31 cellular contexts compared by ENCODE assay signal in the genomic region with DNA sequence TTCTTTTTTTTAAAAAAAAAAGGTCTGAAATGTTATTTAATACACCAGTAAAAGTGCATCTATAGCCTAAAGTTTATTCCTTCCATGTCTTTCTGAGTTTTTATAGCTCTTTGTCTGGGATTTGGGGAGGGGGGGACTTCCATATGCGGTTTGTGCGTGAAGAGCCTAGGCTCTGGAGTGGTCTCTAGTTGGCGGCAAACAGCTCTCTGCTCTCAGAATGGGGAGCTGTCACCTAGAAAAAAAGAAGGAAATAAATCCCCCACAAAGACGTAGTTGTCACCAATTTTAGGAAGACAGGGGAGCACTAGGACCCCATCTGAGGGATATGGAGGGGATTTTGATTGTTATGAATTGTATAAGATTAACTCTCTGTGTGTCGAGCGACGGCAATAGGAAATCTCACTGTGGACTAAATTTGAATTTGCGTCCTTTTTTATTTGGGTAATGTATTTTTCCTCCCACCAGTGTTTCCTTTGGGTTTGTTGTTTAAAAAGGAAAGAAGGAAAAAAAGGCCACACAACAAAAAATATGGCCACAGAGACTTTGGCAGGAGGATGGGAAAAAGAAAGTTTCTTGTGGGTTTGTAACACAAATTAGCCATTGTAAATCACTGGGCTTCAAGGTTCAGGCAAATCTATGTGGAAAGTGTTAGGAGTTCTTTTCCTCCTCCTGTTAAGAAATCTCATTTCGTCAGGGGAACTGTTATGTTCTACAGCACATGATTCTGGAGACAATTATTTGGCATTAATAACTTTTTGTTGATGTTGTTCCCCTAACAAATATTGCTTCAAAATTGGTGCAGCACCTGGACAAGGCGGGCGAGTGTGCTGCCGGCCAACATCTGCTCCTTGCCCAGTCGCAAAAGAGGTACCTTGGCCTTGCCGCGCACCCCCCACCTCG. TPM values are rescaled to one million over a fixed set of nuclear protein-coding genes. Genes with fewer than 3 reads are reported as not detected.
DNase-seq lines count a peak whose midpoint lies in the region; ATAC-seq and TF ChIP-seq lines count a peak whose summit lies in the region.
"Had no signal": no experiment of that assay in that cellular context is flagged by ENCODE, and none has a peak within 500 bp of the region (broad histone marks: within the 10 kb centered on the region; RNA-seq: fewer than 3 reads in every experiment).

No MANE protein-coding gene starts in this region.

- no peak overlapping the region for H2BK120ac ChIP-seq in neuronal stem cell (ENCODE audit: low read depth, low read length)

- no peak overlapping the region for H3K27ac Mint-ChIP-seq in activated T-helper 1 cell treated with anti-CD3 and anti-CD28 coated beads, Interleukin-12 subunit alpha, Interleukin-12 subunit beta, Interleukin-2, Interleukin-4 antibody, amounts not matched to agents 30 ng/mL and 10 ng/mL and 1 ng/mL, durations not matched to agents 14 hours and 24 hours and 36 hours
- H3K27ac Mint-ChIP-seq: activated CD8-positive, alpha-beta T cell treated with anti-CD3 and anti-CD28 coated beads for 36 hours; mesothelial cell of epicardium; stimulated activated effector memory CD8-positive, alpha-beta T cell treated with anti-CD3 and anti-CD28 coated beads, Interleukin-12 subunit alpha, Interleukin-12 subunit beta, amount 100 ng/mL, for 72 hours; T-helper 17 cell had no signal

- no peak overlapping the region for H3K23ac ChIP-seq in neuronal stem cell (ENCODE audit: low read depth, low read length, poor library complexity)

- peak overlapping the region; percentile 81 for H2AK5ac ChIP-seq in neuronal stem cell (ENCODE audit: low read depth, low read length)

- H3K4me3 ChIP-seq in HUES6 (ENCODE audit: low read depth, low read length) (peak overlapping the region; percentile 43), iPS-20b (ENCODE audit: low read length) (peak overlapping the region; percentile 74; the same call in 1 of the 2 replicates), neuronal stem cell (ENCODE audit: low read length in 2 of 2) (peak overlapping the region in 1 of 2 donors; percentile 99), coronary artery (no peak overlapping the region), psoas muscle (no peak overlapping the region)
- H3K4me3 ChIP-seq: body of pancreas, right lobe of liver, suprapubic skin had no signal

- H3K9me3 ChIP-seq in HUES6 (ENCODE audit: control insufficient read depth, insufficient read depth, low read depth, low read length), result no peaks in the 10 kb centered on the region
- no peaks in the 10 kb centered on the region for H3K9me3 ChIP-seq in iPS-20b (ENCODE audit: insufficient read depth, low read depth, low read length)
- no peaks in the 10 kb centered on the region for H3K9me3 ChIP-seq in neuronal stem cell (replicated peaks in 1 of 2; ENCODE audit: control insufficient read depth in 2 of 2, insufficient read depth in 1 of 2, low read depth in 1 of 2, low read length in 2 of 2)
- no peaks in the 10 kb centered on the region for H3K9me3 ChIP-seq in psoas muscle
- H3K9me3 ChIP-seq: body of pancreas, right lobe of liver, suprapubic skin had no signal

- H4K8ac ChIP-seq in neuronal stem cell (ENCODE audit: low read depth, low read length), result no peak overlapping the region

- H3K4me2 ChIP-seq in neuronal stem cell (ENCODE audit: insufficient read depth, low read length, poor library complexity, severe bottlenecking), result peak overlapping the region; percentile 47

- peak overlapping the region; percentile 88 for H3K18ac ChIP-seq in neuronal stem cell (ENCODE audit: low read length)

- no peak overlapping the region for H3K4ac ChIP-seq in neuronal stem cell (ENCODE audit: low read length)

- H2AFZ ChIP-seq in neuronal stem cell (ENCODE audit: low read length), result no peak overlapping the region
- H2AFZ ChIP-seq: parathyroid adenoma had no signal

- no peak overlapping the region for H3K27ac ChIP-seq in HUES6 (ENCODE audit: low read depth, low read length)
- peak overlapping the region; percentile 69 for H3K27ac ChIP-seq in cingulate gyrus (ENCODE audit: low read depth, low read length)
- no peak overlapping the region for H3K27ac ChIP-seq in iPS-20b (ENCODE audit: low read length)
- no peak overlapping the region for H3K27ac ChIP-seq in neuronal stem cell (replicated peaks; ENCODE audit: low read length)
- H3K27ac ChIP-seq in coronary artery, result no peak overlapping the region
- H3K27ac ChIP-seq in psoas muscle, result no peak overlapping the region
- H3K27ac ChIP-seq: body of pancreas, parathyroid adenoma, right lobe of liver, suprapubic skin had no signal

- H3K36me3 ChIP-seq in HUES6 (ENCODE audit: control insufficient read depth, insufficient read depth, low read length) (no peaks in the 10 kb centered on the region), iPS-20b (ENCODE audit: insufficient read depth, low read depth, low read length) (no peaks in the 10 kb centered on the region), neuronal stem cell (replicated peaks in 1 of 2; ENCODE audit: control insufficient read depth in 2 of 2, insufficient read depth in 2 of 2, low read length in 2 of 2) (peaks cover 0 to 92% of the 10 kb centered on the region in 2 donors), psoas muscle (ENCODE audit: insufficient read depth in 1 of 2, low read depth in 1 of 2) (no peaks in the 10 kb centered on the region)
- H3K36me3 ChIP-seq: right lobe of liver, suprapubic skin had no signal

- no peak overlapping the region for H2BK12ac ChIP-seq in neuronal stem cell (ENCODE audit: low read length)

- H3K4me3 Mint-ChIP-seq in activated T-helper 1 cell treated with anti-CD3 and anti-CD28 coated beads, Interleukin-12 subunit alpha, Interleukin-12 subunit beta, Interleukin-2, Interleukin-4 antibody, amounts not matched to agents 30 ng/mL and 10 ng/mL and 1 ng/mL, durations not matched to agents 14 hours and 24 hours and 36 hours, result no peak overlapping the region
- H3K4me3 Mint-ChIP-seq: activated CD8-positive, alpha-beta T cell treated with anti-CD3 and anti-CD28 coated beads for 36 hours; mesothelial cell of epicardium; stimulated activated effector memory CD8-positive, alpha-beta T cell treated with anti-CD3 and anti-CD28 coated beads, Interleukin-12 subunit alpha, Interleukin-12 subunit beta, amount 100 ng/mL, for 72 hours had no signal

- H3K9me3 Mint-ChIP-seq in activated T-helper 1 cell treated with anti-CD3 and anti-CD28 coated beads, Interleukin-12 subunit alpha, Interleukin-12 subunit beta, Interleukin-2, Interleukin-4 antibody, amounts not matched to agents 30 ng/mL and 10 ng/mL and 1 ng/mL, durations not matched to agents 14 hours and 24 hours and 36 hours, result no peaks in the 10 kb centered on the region
- H3K9me3 Mint-ChIP-seq: activated CD8-positive, alpha-beta T cell treated with anti-CD3 and anti-CD28 coated beads for 36 hours; mesothelial cell of epicardium; stimulated activated effector memory CD8-positive, alpha-beta T cell treated with anti-CD3 and anti-CD28 coated beads, Interleukin-12 subunit alpha, Interleukin-12 subunit beta, amount 100 ng/mL, for 72 hours had no signal

- H3K27me3 ChIP-seq in HUES6 (ENCODE audit: control insufficient read depth, insufficient read depth, low read length), result peaks cover 100% of the 10 kb centered on the region
- H3K27me3 ChIP-seq in iPS-20b (ENCODE audit: insufficient read depth, low read length), result peaks cover 99% of the 10 kb centered on the region
- peaks cover 0 to 34% (median 16%) of the 10 kb centered on the region in 3 experiments for H3K27me3 ChIP-seq in neuronal stem cell (ENCODE audit: control insufficient read depth in 3 of 3, insufficient read depth in 3 of 3, low read depth in 1 of 3, low read length in 3 of 3)
- peaks cover 2 to 100% (median 26%) of the 10 kb centered on the region in 3 donors for H3K27me3 ChIP-seq in psoas muscle (ENCODE audit: insufficient read depth in 3 of 3, low read length in 2 of 3)

- no peak for ATAC-seq in psoas muscle
- ATAC-seq: activated CD8-positive, alpha-beta T cell treated with anti-CD3 and anti-CD28 coated beads for 36 hours; body of pancreas; left lobe of liver; naive thymus-derived CD4-positive, alpha-beta T cell; right lobe of liver; stimulated activated effector memory CD8-positive, alpha-beta T cell treated with anti-CD3 and anti-CD28 coated beads, Interleukin-12 subunit alpha, Interleukin-12 subunit beta, amount 100 ng/mL, for 72 hours; T-helper 17 cell had no signal

- H4K91ac ChIP-seq in neuronal stem cell (ENCODE audit: low read depth, low read length, poor library complexity), result no peak overlapping the region

- TF ChIP-seq CTCF in coronary artery (IDR thresholded peaks at IDR 0.05), result no peak
- TF ChIP-seq CTCF in psoas muscle (IDR thresholded peaks at IDR 0.05), result no peak

- no peak overlapping the region for H2BK15ac ChIP-seq in neuronal stem cell (ENCODE audit: low read length)

- H3K9ac ChIP-seq in HUES6 (ENCODE audit: low read length) (no peak overlapping the region), iPS-20b (ENCODE audit: low read depth, low read length) (peak overlapping the region; percentile 38; the same call in 1 of the 2 replicates), neuronal stem cell (ENCODE audit: low read depth, low read length, poor library complexity) (peak overlapping the region; percentile 53)
- H3K9ac ChIP-seq: parathyroid adenoma had no signal

- intact Hi-C loops in psoas muscle (cut with DNase I), result loop anchor here in 1 of 2 donors (10.0 kb wide), 1 partner anchor 283 kb away; no protein-coding TSS in a partner anchor
- intact Hi-C loops in activated T-helper 1 cell treated with anti-CD3 and anti-CD28 coated beads, Interleukin-12 subunit alpha, Interleukin-12 subunit beta, Interleukin-2, Interleukin-4 antibody, amounts not matched to agents 30 ng/mL and 10 ng/mL and 1 ng/mL, durations not matched to agents 14 hours and 24 hours and 36 hours (cut with micrococcal nuclease), result no loop called here

- no peaks in the 10 kb centered on the region for H3K79me1 ChIP-seq in neuronal stem cell (ENCODE audit: low read depth, low read length)

- H3K4me1 Mint-ChIP-seq in activated T-helper 1 cell treated with anti-CD3 and anti-CD28 coated beads, Interleukin-12 subunit alpha, Interleukin-12 subunit beta, Interleukin-2, Interleukin-4 antibody, amounts not matched to agents 30 ng/mL and 10 ng/mL and 1 ng/mL, durations not matched to agents 14 hours and 24 hours and 36 hours (ENCODE audit: low read depth), result peaks cover 12% of the 10 kb centered on the region

- H3K4me1 ChIP-seq in HUES6 (ENCODE audit: control insufficient read depth, insufficient read depth, low read length), result peaks cover 22% of the 10 kb centered on the region
- peaks cover 11% of the 10 kb centered on the region for H3K4me1 ChIP-seq in iPS-20b (ENCODE audit: insufficient read depth, low read length)
- H3K4me1 ChIP-seq in neuronal stem cell (ENCODE audit: control insufficient read depth in 2 of 2, insufficient read depth in 1 of 2, low read depth in 1 of 2, low read length in 2 of 2), result peaks cover 5 to 15% of the 10 kb centered on the region in 2 donors
- H3K4me1 ChIP-seq in psoas muscle, result peaks cover 5% of the 10 kb centered on the region
- H3K4me1 ChIP-seq: parathyroid adenoma had no signal

- H3K36me3 Mint-ChIP-seq in activated T-helper 1 cell treated with anti-CD3 and anti-CD28 coated beads, Interleukin-12 subunit alpha, Interleukin-12 subunit beta, Interleukin-2, Interleukin-4 antibody, amounts not matched to agents 30 ng/mL and 10 ng/mL and 1 ng/mL, durations not matched to agents 14 hours and 24 hours and 36 hours (ENCODE audit: low read depth), result peaks cover 3% of the 10 kb centered on the region
- H3K36me3 Mint-ChIP-seq: mesothelial cell of epicardium had no signal

- no CpG with 5 or more reads among the region's 16 CpGs for WGBS in neuronal stem cell (ENCODE audit: extremely low coverage in 2 of 2, insufficient read length in 2 of 2, insufficient replicate concordance in 1 of 2), 2 donors
- 26 to 36% (median 34%) methylated on average over 16 of the region's 16 CpGs for WGBS in psoas muscle, 3 donors

- peak overlapping the region; percentile 4 for H3K14ac ChIP-seq in neuronal stem cell (ENCODE audit: low read length)

- DNase-seq in neuronal stem cell (ENCODE audit: low spot score) (peak; percentile 14), coronary artery (ENCODE audit: low spot score) (no peak), psoas muscle (no peak), NCI-H2029 treated with DMSO at 0.1 percent for 48 hours (lab: John Stamatoyannopoulos, UW) (no peak)
- DNase-seq in activated T-helper 1 cell treated with anti-CD3 and anti-CD28 coated beads, Interleukin-12 subunit alpha, Interleukin-12 subunit beta, Interleukin-2, Interleukin-4 antibody, amounts not matched to agents 30 ng/mL and 10 ng/mL and 1 ng/mL, durations not matched to agents 14 hours and 24 hours and 36 hours (ENCODE audit: low spot score), result no peak
- DNase-seq: activated CD4-positive, alpha-beta T cell treated with anti-CD3 and anti-CD28 coated beads for 1 hour; activated CD8-positive, alpha-beta T cell treated with anti-CD3 and anti-CD28 coated beads for 36 hours; body of pancreas; DMS153; effector CD4-positive, alpha-beta T cell; GF-D8; HCEC 1CT; KG1; naive thymus-derived CD4-positive, alpha-beta T cell; NCI-H1417 treated with DMSO at 0.1 percent for 48 hours; NCI-H82; right lobe of liver; RPMI8226; stimulated activated CD4-positive, alpha-beta T cell treated with anti-CD3 and anti-CD28 coated beads, Interleukin-4, amount 100 ng/mL, for 24 hours; T-helper 17 cell had no signal

- no peak overlapping the region for H2BK5ac ChIP-seq in neuronal stem cell (ENCODE audit: low read length)

- peaks cover 83% of the 10 kb centered on the region for H3K27me3 Mint-ChIP-seq in activated T-helper 1 cell treated with anti-CD3 and anti-CD28 coated beads, Interleukin-12 subunit alpha, Interleukin-12 subunit beta, Interleukin-2, Interleukin-4 antibody, amounts not matched to agents 30 ng/mL and 10 ng/mL and 1 ng/mL, durations not matched to agents 14 hours and 24 hours and 36 hours (ENCODE audit: insufficient read depth)

RNA-seq across cellular contexts. Expression of gene POU3F2, which starts 7.5 kb away (rescaled TPM):
- polyA plus RNA-seq in neuronal stem cell (2013, experiment 1 of 2), result 11.3 TPM
- 12.1 TPM for polyA plus RNA-seq in neuronal stem cell (2013, experiment 2 of 2)
- total RNA-seq in psoas muscle, result not detected
- polyA plus RNA-seq in psoas muscle, result under 1 TPM in 1 of 3 donors, not detected in 2; 0.01 TPM
- total RNA-seq in activated T-helper 1 cell treated with anti-CD3 and anti-CD28 coated beads, Interleukin-12 subunit alpha, Interleukin-12 subunit beta, Interleukin-2, Interleukin-4 antibody, amounts not matched to agents 30 ng/mL and 10 ng/mL and 1 ng/mL, durations not matched to agents 14 hours and 24 hours and 36 hours, result not detected in 2 replicates
- total RNA-seq: activated CD8-positive, alpha-beta T cell treated with anti-CD3 and anti-CD28 coated beads for 36 hours; body of pancreas; epithelial cell of proximal tubule; left lobe of liver; mesothelial cell of epicardium; naive thymus-derived CD4-positive, alpha-beta T cell; right lobe of liver; suprapubic skin; T-helper 17 cell; ureter had no signal
- polyA plus RNA-seq: BJ; naive thymus-derived CD4-positive, alpha-beta T cell had no signal

Comparison
In these comparisons a context has a peak if more than half of its experiments do, and no peak if none do; other contexts are left out.
1. H3K4me3 ChIP-seq: peak in HUES6 (single experiment) and iPS-20b (single experiment); none in coronary artery (single experiment) and psoas muscle (single experiment).